Comparison of ENCODE assay signal across 8 cellular contexts in the genomic region with DNA sequence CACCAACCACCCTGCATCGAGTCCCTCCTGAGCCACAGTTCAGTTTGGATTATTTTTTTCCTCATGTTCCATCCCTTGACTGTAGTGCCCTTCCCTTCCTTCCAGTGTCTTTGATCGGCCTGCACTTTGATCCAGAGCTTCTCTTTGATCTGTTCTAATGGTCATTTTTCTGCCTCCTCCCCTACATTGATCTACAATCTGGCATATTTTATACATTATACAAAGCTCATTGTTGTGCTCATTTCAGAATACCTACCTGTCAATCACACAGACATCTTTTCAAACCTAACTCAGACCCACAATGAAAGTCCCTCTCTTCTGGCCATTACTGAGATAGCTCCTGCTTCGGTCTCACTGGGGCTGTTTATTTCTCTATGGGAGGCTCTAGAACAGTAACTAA. TPM values are rescaled to one million over a fixed set of nuclear protein-coding genes. Genes with fewer than 3 reads are reported as not detected.
DNase-seq lines count a peak whose midpoint lies in the region; ATAC-seq, FAIRE-seq and TF ChIP-seq lines count a peak whose summit lies in the region.
"Not testable (repeated sequence)": the region's sequence is repeated elsewhere in the genome, so short reads cannot be mapped to it uniquely, and the experiment has no call there.
"Had no signal": no experiment of that assay in that cellular context is flagged by ENCODE, and none has a peak within 500 bp of the region (broad histone marks: within the 10 kb centered on the region; RNA-seq: fewer than 3 reads in every experiment).

No MANE protein-coding gene starts in this region.

- H3K9me2 ChIP-seq in PC-3 (replicated peaks; ENCODE audit: low read length): not testable (repeated sequence)

- H3K4me3 ChIP-seq in PC-3 (ENCODE audit: low read length); mammary epithelial cell (replicated peaks in 1 of 3; ENCODE audit: insufficient read depth in 1 of 3, low read depth in 2 of 3, low read length in 3 of 3); keratinocyte (ENCODE audit: control insufficient read depth in 2 of 3, extremely low read depth in 1 of 3, insufficient read depth in 2 of 3, low read depth in 1 of 3, low read length in 3 of 3): not testable (repeated sequence)

- not testable (repeated sequence) for DNase-seq in GM12891 (ENCODE audit: insufficient read length, low spot score); PC-3; mammary epithelial cell; keratinocyte (ENCODE audit: low read depth, low spot score)
- DNase-seq in HT-29 (ENCODE audit: low spot score) (peak; percentile 30), SW480 (ENCODE audit: low spot score) (peak; percentile 79)

- H3K9me3 ChIP-seq in PC-3 (ENCODE audit: low read length); mammary epithelial cell (replicated peaks; ENCODE audit: insufficient read depth, low read length); keratinocyte (ENCODE audit: control insufficient read depth, low read depth, low read length): not testable (repeated sequence)

- H3K4me2 ChIP-seq in PC-3 (ENCODE audit: low read length); mammary epithelial cell (ENCODE audit: insufficient read depth, low read depth, low read length); keratinocyte (ENCODE audit: control insufficient read depth, extremely low read depth, insufficient read depth, low read depth, low read length): not testable (repeated sequence)

- POLR2A ChIA-PET in PC-3 (lab: Charles Lee; ENCODE audit: unreplicated experiment): not testable (repeated sequence)

- CTCF ChIA-PET in PC-3 (lab: Charles Lee); mammary epithelial cell (lab: Charles Lee; ENCODE audit: low non-redundant PET): not testable (repeated sequence)

- WGBS in mammary epithelial cell (ENCODE audit: low coverage, missing lambda C conversion rate): 67% methylated on average over 3 of the region's 3 CpGs

- not testable (repeated sequence) for H2AFZ ChIP-seq in PC-3 (ENCODE audit: low read length); keratinocyte (ENCODE audit: control insufficient read depth, low read length)
- H2AFZ ChIP-seq in mammary epithelial cell (ENCODE audit: low read depth, low read length): peak overlapping the region; percentile 34

- BruUV-seq in PC-3 (replicated peaks; lab: Mats Ljungman, UMichigan); mammary epithelial cell (replicated peaks; lab: Mats Ljungman, UMichigan): not testable (repeated sequence)

- peak; percentile 48 for FAIRE-seq in GM12891 (lab: Jason Lieb, UNC)
- peak; percentile 78 for FAIRE-seq in keratinocyte (lab: Jason Lieb, UNC)

- not testable (repeated sequence) for H3F3A ChIP-seq in PC-3 (ENCODE audit: low read length, unreplicated experiment)

- H3K4me1 ChIP-seq in PC-3 (ENCODE audit: insufficient read depth, low read length) (peaks cover 49% of the 10 kb centered on the region), mammary epithelial cell (ENCODE audit: insufficient read depth, low read length) (peaks cover 41% of the 10 kb centered on the region), keratinocyte (ENCODE audit: control insufficient read depth, extremely low read depth, insufficient read depth, low read length) (peaks cover 56% of the 10 kb centered on the region)

- TF ChIP-seq POLR2A in GM12891 (IDR thresholded peaks at IDR 0.05; ENCODE audit: low read depth, low read length): not testable (repeated sequence)

- in situ Hi-C loops in mammary epithelial cell (cut with MboI; ENCODE audit: low sequenced_read_pairs in 2 of 2): not testable (repeated sequence)

- intact Hi-C loops in PC-3 (cut with micrococcal nuclease); mammary epithelial cell (cut with micrococcal nuclease): not testable (repeated sequence)

- H3K27me3 ChIP-seq in PC-3 (ENCODE audit: low read length); mammary epithelial cell (ENCODE audit: insufficient read depth, low read length); keratinocyte (ENCODE audit: control insufficient read depth, extremely low read depth, insufficient read depth, low read length): not testable (repeated sequence)

- not testable (repeated sequence) for TF ChIP-seq CTCF in PC-3 (conservative IDR thresholded peaks at IDR 0.05; ENCODE audit: low read depth, low read length); mammary epithelial cell (conservative IDR thresholded peaks at IDR 0.05 in 1 of 2, IDR thresholded peaks at IDR 0.05 in 1 of 2; ENCODE audit: extremely low read depth in 1 of 2, insufficient read depth in 1 of 2, low read depth in 1 of 2, low read length in 2 of 2); keratinocyte (optimal IDR thresholded peaks at IDR 0.05 in 1 of 3, IDR thresholded peaks at IDR 0.05 in 1 of 3, conservative IDR thresholded peaks at IDR 0.05 in 1 of 3; ENCODE audit: extremely low read depth in 1 of 3, insufficient read depth in 2 of 3, low read length in 3 of 3)

- not testable (repeated sequence) for H4K20me1 ChIP-seq in PC-3 (ENCODE audit: low read length); mammary epithelial cell (ENCODE audit: insufficient read depth, low read length); keratinocyte (ENCODE audit: control insufficient read depth, extremely low read depth, insufficient read depth, low read length)

- H3K79me2 ChIP-seq in PC-3 (ENCODE audit: low read length): peaks cover 81% of the 10 kb centered on the region
- not testable (repeated sequence) for H3K79me2 ChIP-seq in mammary epithelial cell (ENCODE audit: insufficient read depth, low read length); keratinocyte (ENCODE audit: control insufficient read depth, insufficient read depth, low read length)

- H3K27ac ChIP-seq in PC-3 (ENCODE audit: low read length) (peak overlapping the region; percentile 89), keratinocyte (ENCODE audit: control insufficient read depth, insufficient read depth, low read length) (peak overlapping the region; percentile 13)
- not testable (repeated sequence) for H3K27ac ChIP-seq in mammary epithelial cell (ENCODE audit: insufficient read depth, low read depth, low read length)

- dilution Hi-C loops in mammary epithelial cell (cut with HindIII; ENCODE audit: low sequenced_read_pairs); keratinocyte (cut with MboI; ENCODE audit: extremely low pct_ligation_motif_present, low sequenced_read_pairs): not testable (repeated sequence)

- not testable (repeated sequence) for ATAC-seq in PC-3

- H3K36me3 ChIP-seq in PC-3 (ENCODE audit: low read depth, low read length): peaks cover 23% of the 10 kb centered on the region
- not testable (repeated sequence) for H3K36me3 ChIP-seq in mammary epithelial cell (ENCODE audit: insufficient read depth, low read length); keratinocyte (ENCODE audit: control insufficient read depth in 2 of 2, extremely low read depth in 1 of 2, insufficient read depth in 2 of 2, low read length in 2 of 2)

- not testable (repeated sequence) for H3K9me1 ChIP-seq in keratinocyte (ENCODE audit: control insufficient read depth, extremely low read depth, insufficient read depth, low read length)

- H3K9ac ChIP-seq in PC-3 (ENCODE audit: low read length); mammary epithelial cell (ENCODE audit: insufficient read depth, low read length); keratinocyte (ENCODE audit: control insufficient read depth, extremely low read depth, insufficient read depth, low read length): not testable (repeated sequence)

RNA-seq across cellular contexts. Expression of a gene that starts 8.2 kb away (rescaled TPM):
- polyA plus RNA-seq in GM12891 (2012; ENCODE audit: low read depth, missing spikeins): not detected
- total RNA-seq in HT-29 (2014; rRNA removed; shearing (Covaris generic)): 35.7 and 52.9 TPM in 2 replicates
- total RNA-seq in PC-3 (2014; rRNA removed): 24.0 and 30.4 TPM in 2 replicates
- under 1 TPM; 0.17 to 0.47 TPM for total RNA-seq in mammary epithelial cell
- polyA plus RNA-seq in mammary epithelial cell: 0.80 TPM
- not detected for polyA minus RNA-seq in mammary epithelial cell
- polyA plus RNA-seq in keratinocyte: 2.1 to 4.1 TPM (median 2.6 TPM) in 3 replicates
- 61.5 TPM for polyA plus RNA-seq in keratinocyte (2011; ENCODE audit: low read depth)
- polyA plus RNA-seq in keratinocyte (2011; cell fraction: cytosol; rRNA removed): 1.3 and 2.5 TPM in 2 replicates
- polyA plus RNA-seq in keratinocyte (2011; cell fraction: nucleus; rRNA removed): 5.7 and 6.6 TPM in 2 replicates
- 1.5 and 105 TPM in 2 replicates for polyA plus RNA-seq in keratinocyte (2012; ENCODE audit: low replicate concordance)
- 2.4 to 4.1 TPM (median 3.5 TPM) in 3 replicates for polyA minus RNA-seq in keratinocyte
- not detected for polyA minus RNA-seq in keratinocyte (2011; cell fraction: cytosol; rRNA and poly(A)+ RNA removed)
- polyA minus RNA-seq in keratinocyte (2011; cell fraction: nucleus; rRNA and poly(A)+ RNA removed): 1.6 and 2.2 TPM in 2 replicates
- total RNA-seq: A673 had no signal
- polyA plus RNA-seq: AG04450 had no signal

Comparison
In these comparisons a context has a peak if more than half of its experiments do, and no peak if none do; other contexts are left out.
1. RNA of a gene that starts 8.2 kb away (total RNA-seq): 35.7 to 52.9 TPM in HT-29 and 24.0 to 30.4 TPM in PC-3; 0.17 to 0.47 TPM in mammary epithelial cell; every median in the first group is over 10 times any median in the second.